In genomic region chr2:128501022-128501690, GRCh38 we compare ENCODE assay signal across 13 cellular contexts.
"Had no signal": no experiment of that assay in that cellular context is flagged by ENCODE, and none has a peak within 500 bp of the region (broad histone marks: within the 10 kb centered on the region; RNA-seq: fewer than 3 reads in every experiment).

No MANE protein-coding gene starts in this region.

- ATAC-seq: esophagus mucosa; left lung; naive thymus-derived CD8-positive, alpha-beta T cell; right lobe of liver had no signal

- H3K36me3 Mint-ChIP-seq: activated naive CD8-positive, alpha-beta T cell; memory B cell; naive thymus-derived CD8-positive, alpha-beta T cell had no signal

- H3K27ac Mint-ChIP-seq: activated naive CD8-positive, alpha-beta T cell; activated T-cell treated with anti-CD3 and anti-CD28 coated beads, Interleukin-2, amount 50 U/mL, for 24 hours; memory B cell; progenitor cell of endocrine pancreas had no signal

- H3K9me3 ChIP-seq: left lung, right lobe of liver had no signal

- H3K27ac ChIP-seq: left lung, right lobe of liver, VCaP had no signal

- H3K9me3 Mint-ChIP-seq: activated T-cell treated with anti-CD3 and anti-CD28 coated beads, Interleukin-2, amount 50 U/mL, for 24 hours; memory B cell; naive thymus-derived CD8-positive, alpha-beta T cell had no signal

- DNase-seq: activated CD4-positive, alpha-beta T cell treated with anti-CD3 and anti-CD28 coated beads for 1 hour; activated CD4-positive, alpha-beta T cell treated with anti-CD3 and anti-CD28 coated beads, Interleukin-2, amount 50 U/mL, for 48 hours; activated gamma-delta T cell; activated T-cell treated with anti-CD3 and anti-CD28 coated beads, Interleukin-2, amount 50 U/mL, for 24 hours; amniotic stem cell; left lung; naive thymus-derived CD8-positive, alpha-beta T cell; right lobe of liver had no signal

- H3K27me3 Mint-ChIP-seq: activated naive CD8-positive, alpha-beta T cell had no signal

- H3K27me3 ChIP-seq: left lung, right lobe of liver had no signal

- H3K36me3 ChIP-seq: left lung, right lobe of liver had no signal

- H3K4me3 Mint-ChIP-seq: activated naive CD8-positive, alpha-beta T cell; activated T-cell treated with anti-CD3 and anti-CD28 coated beads, Interleukin-2, amount 50 U/mL, for 24 hours; memory B cell; naive thymus-derived CD8-positive, alpha-beta T cell had no signal

- H3K4me3 ChIP-seq: left lung, right lobe of liver had no signal

- H3K4me1 ChIP-seq: left lung, right lobe of liver had no signal
